1 cellular context compared by ENCODE assay signal in the genomic region with DNA sequence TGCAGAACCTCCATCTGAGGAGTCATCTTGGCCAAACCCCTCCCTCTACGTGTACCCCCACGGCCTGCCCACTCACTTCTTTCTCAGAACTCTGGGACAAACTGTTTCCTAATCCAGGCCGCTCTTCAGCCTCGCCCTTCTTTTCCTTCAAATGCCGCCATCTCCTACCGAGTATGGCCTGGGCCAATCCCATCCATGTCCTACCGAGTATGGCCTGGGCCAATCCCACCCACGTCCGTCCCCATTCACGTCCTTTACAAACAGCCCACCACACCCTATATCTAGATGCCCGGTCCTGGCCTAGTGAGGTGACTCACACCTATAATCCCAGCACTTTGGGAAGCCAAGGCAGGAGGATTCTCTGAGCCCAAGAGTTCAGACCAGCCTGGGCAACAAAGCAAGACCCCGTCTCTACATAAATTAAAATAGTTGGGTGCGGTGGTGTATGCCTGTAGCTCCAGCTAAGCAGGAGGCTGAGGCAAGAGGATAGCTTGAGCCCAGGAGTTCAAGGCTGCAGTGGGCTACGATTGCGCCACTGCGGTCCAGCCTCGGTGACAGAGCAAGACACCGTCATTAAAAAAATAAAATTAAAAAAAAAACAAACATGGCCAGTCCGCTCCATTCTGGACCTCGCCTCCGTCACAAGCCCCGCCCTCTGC.
TF ChIP-seq lines count a peak whose summit lies in the region.

No MANE protein-coding gene starts in this region.

TF ChIP-seq in liver, 16 proteins besides CTCF, POLR2A, EP300 and RAD21 (continued from another document):
- TF ChIP-seq TAF1 (conservative IDR thresholded peaks at IDR 0.05) (no peak), RXRA (IDR thresholded peaks at IDR 0.05) (no peak), SP1 (IDR thresholded peaks at IDR 0.05) (no peak)
- TF ChIP-seq, protein P1, sequence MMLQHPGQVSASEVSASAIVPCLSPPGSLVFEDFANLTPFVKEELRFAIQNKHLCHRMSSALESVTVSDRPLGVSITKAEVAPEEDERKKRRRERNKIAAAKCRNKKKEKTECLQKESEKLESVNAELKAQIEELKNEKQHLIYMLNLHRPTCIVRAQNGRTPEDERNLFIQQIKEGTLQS (IDR thresholded peaks at IDR 0.05): no peak
TF ChIP-seq in liver: peak in this region for 0.
